Comparison of ENCODE assay signal across 8 cellular contexts in genomic region chr18:57434536-57435494, GRCh38. TPM values are rescaled to one million over a fixed set of nuclear protein-coding genes. Genes with fewer than 3 reads are reported as not detected.
A peak's percentile ranks its signal among the peaks of the same experiment; 100 is the strongest.
DNase-seq lines count a peak whose midpoint lies in the region; ATAC-seq and TF ChIP-seq lines count a peak whose summit lies in the region.

TSS of gene ONECUT2 (plus strand) at chr18:57435374. CDS start at chr18:57435717, 343 bp downstream.

- intact Hi-C loops in dorsolateral prefrontal cortex (cut with DNase I): loop anchor here (5.0 to 10.0 kb wide), 2 partner anchors 688 to 690 kb away; no protein-coding TSS in a partner anchor
- intact Hi-C loops in right lobe of liver (cut with DNase I): no loop called here

- H3K4me1 ChIP-seq in right lobe of liver: peaks cover 0 to 11% (median 0%) of the 10 kb centered on the region in 4 donors

- no peaks in the 10 kb centered on the region for H3K9me3 ChIP-seq in right lobe of liver

- H3K27ac ChIP-seq in dorsolateral prefrontal cortex: no peak within 1 kb of the TSS
- H3K27ac ChIP-seq in right lobe of liver: peak within 1 kb of the TSS; percentile 12 to 87 (median 60)

- peak; percentile 81 for DNase-seq in GM06990 (ENCODE audit: extremely low read depth, insufficient read length)
- peak; percentile 82 for DNase-seq in NCI-H524 treated with DMSO at 0.1 percent for 48 hours (lab: John Stamatoyannopoulos, UW)
- DNase-seq in activated CD4-positive, alpha-beta T cell treated with anti-CD3 and anti-CD28 coated beads, Interleukin-2, amount 50 U/mL, for 1 hour: peak; percentile 53
- peak; percentile 69 to 99 (median 88) for DNase-seq in dorsolateral prefrontal cortex
- DNase-seq in right lobe of liver: peak; percentile 98 to 99 (median 99)
- peak; percentile 25 for DNase-seq in stimulated activated CD4-positive, alpha-beta T cell treated with anti-CD3 and anti-CD28 coated beads, Interleukin-2, amount 100 ng/mL, for 4 hours (ENCODE audit: low read depth)

- TF ChIP-seq CTCF in GM06990 (IDR thresholded peaks at IDR 0.05; ENCODE audit: insufficient read depth, low read length, poor library complexity, severe bottlenecking) (no peak), dorsolateral prefrontal cortex (IDR thresholded peaks at IDR 0.05 in 54 of 56, conservative IDR thresholded peaks at IDR 0.05 in 2 of 56; ENCODE audit: low read depth in 1 of 56, partially characterized antibody in 56 of 56) (no peak), right lobe of liver (IDR thresholded peaks at IDR 0.05) (no peak)

- 1% methylated on average over 36 of the region's 69 CpGs for WGBS in right lobe of liver (ENCODE audit: insufficient coverage, low coverage, low lambda C conversion rate, missing lambda C conversion rate)

- ATAC-seq in HG03175 (IDR thresholded peaks at IDR 0.05; ENCODE audit: unreplicated experiment) (peak; percentile 81), right lobe of liver (peak; percentile 83 to 96 (median 86)), GM18511 (IDR thresholded peaks at IDR 0.05; ENCODE audit: unreplicated experiment) (no peak)

- H3K27me3 ChIP-seq in GM06990 (replicated peaks; ENCODE audit: control insufficient read depth, insufficient read depth, low read length) (peaks cover 2% of the 10 kb centered on the region), dorsolateral prefrontal cortex (peaks cover 33 to 96% (median 90%) of the 10 kb centered on the region in 45 donors), right lobe of liver (no peaks in the 10 kb centered on the region)

- TF ChIP-seq POLR2A in right lobe of liver (IDR thresholded peaks at IDR 0.05): peak; percentile 84

- H3K4me3 ChIP-seq in GM06990 (replicated peaks; ENCODE audit: low read depth, low read length): peak within 1 kb of the TSS; percentile 51
- H3K4me3 ChIP-seq in dorsolateral prefrontal cortex: peak within 1 kb of the TSS; percentile 30 to 77 (median 57)
- H3K4me3 ChIP-seq in right lobe of liver: peak within 1 kb of the TSS; percentile 55 to 79 (median 64)

- H3K36me3 ChIP-seq in GM06990 (ENCODE audit: control insufficient read depth, insufficient read depth, low read length): no peaks in the 10 kb centered on the region
- no peaks in the 10 kb centered on the region for H3K36me3 ChIP-seq in right lobe of liver

RNA-seq across cellular contexts. Expression of gene ONECUT2, which starts in this region (rescaled TPM):
- total RNA-seq in dorsolateral prefrontal cortex: 10 to 100 TPM in 1 of 120 experiments, 1 to 10 TPM in 115, under 1 TPM in 4; 0.25 to 10.4 (median 3.1) TPM
- 10 to 100 TPM in 4 of 6 experiments, 1 to 10 TPM in 2; 7.7 to 25.8 (median 14.2) TPM for total RNA-seq in right lobe of liver

Comparison
In these comparisons a context has a peak if more than half of its experiments do, and no peak if none do; other contexts are left out.
1. DNase-seq: peak in every context shown above with its lines; median percentile 99 in right lobe of liver; 88 in dorsolateral prefrontal cortex; 82 in NCI-H524 treated with DMSO at 0.1 percent for 48 hours; 81 in GM06990; 53 in activated CD4-positive, alpha-beta T cell treated with anti-CD3 and anti-CD28 coated beads, Interleukin-2, amount 50 U/mL, for 1 hour; 25 in stimulated activated CD4-positive, alpha-beta T cell treated with anti-CD3 and anti-CD28 coated beads, Interleukin-2, amount 100 ng/mL, for 4 hours.
2. H3K27ac ChIP-seq: peak in right lobe of liver (3 of 3); none in dorsolateral prefrontal cortex (0 of 59).
3. intact Hi-C loops: an anchor here in dorsolateral prefrontal cortex (5.0 to 10.0 kb wide); none called in right lobe of liver.
4. Peak in every context shown above with its lines, with median percentiles within 50 percentile points of each other: H3K4me3 ChIP-seq.